Comparison of ENCODE assay signal across 25 cellular contexts in the genomic region with DNA sequence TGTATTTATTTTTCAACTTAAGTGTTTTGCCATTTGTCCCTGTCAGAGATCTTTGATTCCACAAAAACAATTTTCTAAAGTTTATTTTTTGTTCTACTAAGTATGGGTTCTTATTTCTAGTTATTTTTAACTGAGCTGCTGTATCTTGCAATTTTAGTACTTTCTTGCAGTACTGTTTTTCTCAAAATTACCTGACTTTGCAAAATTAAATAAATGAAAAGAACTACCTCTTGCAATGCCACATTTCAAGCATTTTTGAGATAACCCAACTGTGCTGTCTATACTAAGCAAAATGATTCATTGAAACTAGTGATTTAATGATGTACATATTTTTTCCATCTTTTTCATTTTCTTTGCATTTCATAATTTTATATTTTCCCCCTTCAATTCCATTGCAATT.
DNase-seq lines count a peak whose midpoint lies in the region; ATAC-seq, FAIRE-seq and TF ChIP-seq lines count a peak whose summit lies in the region.
"Had no signal": no experiment of that assay in that cellular context is flagged by ENCODE, and none has a peak within 500 bp of the region (broad histone marks: within the 10 kb centered on the region; RNA-seq: fewer than 3 reads in every experiment).

No MANE protein-coding gene starts in this region.

- no peaks in the 10 kb centered on the region for H3K9me1 ChIP-seq in IMR-90 (ENCODE audit: insufficient read depth, low read length)

- POLR2A ChIA-PET in HepG2 (lab: Yijun Ruan, JAX) (no interaction called here), IMR-90 (lab: Charles Lee; ENCODE audit: unreplicated experiment) (no interaction called here), Caco-2 (lab: Charles Lee) (no interaction called here)

- H3K4ac ChIP-seq in IMR-90 (ENCODE audit: low read depth, low read length), result no peak overlapping the region

- TF ChIP-seq EP300 in HepG2 (IDR thresholded peaks at IDR 0.05; ENCODE audit: low read depth in 2 of 2, low read length in 2 of 2), result no peak
- no peak for TF ChIP-seq EP300 in HepG2 (CRISPR knock-in tag; IDR thresholded peaks at IDR 0.05; ENCODE audit: borderline replicate concordance)

- dilution Hi-C loops in IMR-90 (cut with HindIII; ENCODE audit: low sequenced_read_pairs, unreplicated experiment), result no loop called here

- no peak overlapping the region for H2AK9ac ChIP-seq in IMR-90 (replicated peaks; ENCODE audit: low read depth, low read length, poor library complexity)

- H4K20me1 ChIP-seq in HepG2 (ENCODE audit: insufficient read depth, low read length) (no peaks in the 10 kb centered on the region), IMR-90 (ENCODE audit: insufficient read depth, low read length) (no peaks in the 10 kb centered on the region)
- H4K20me1 ChIP-seq: BLaER1 had no signal

- H3K27me3 ChIP-seq in HepG2 (ENCODE audit: control insufficient read depth in 1 of 2, insufficient read depth in 2 of 2, low read length in 2 of 2) (no peaks in the 10 kb centered on the region), right lobe of liver (no peaks in the 10 kb centered on the region), IMR-90 (ENCODE audit: control insufficient read depth, insufficient read depth, low read length) (no peaks in the 10 kb centered on the region), Caco-2 (replicated peaks; ENCODE audit: control insufficient read depth, insufficient read depth, low read length) (no peaks in the 10 kb centered on the region)
- H3K27me3 ChIP-seq: BE2C, BLaER1 had no signal

- H3K4me1 ChIP-seq in HepG2 (ENCODE audit: insufficient read depth, low read length) (no peaks in the 10 kb centered on the region), right lobe of liver (no peaks in the 10 kb centered on the region), IMR-90 (ENCODE audit: control insufficient read depth, insufficient read depth, low read length) (no peaks in the 10 kb centered on the region), Caco-2 (no peaks in the 10 kb centered on the region)
- H3K4me1 ChIP-seq: BE2C, BLaER1 had no signal

- no TSS peak for BruUV-seq in HepG2 (replicated peaks; lab: Mats Ljungman, UMichigan)
- BruUV-seq in IMR-90 (replicated peaks; lab: Mats Ljungman, UMichigan), result no TSS peak
- no TSS peak for BruUV-seq in Caco-2 (replicated peaks; lab: Mats Ljungman, UMichigan)

- no peaks in the 10 kb centered on the region for H3K79me2 ChIP-seq in HepG2 (ENCODE audit: insufficient read depth, low read length)

- H3K56ac ChIP-seq in IMR-90 (ENCODE audit: extremely low read depth, insufficient read depth, low read length), result no peak overlapping the region

- no peaks in the 10 kb centered on the region for H3K36me3 ChIP-seq in HepG2 (replicated peaks in 1 of 2; ENCODE audit: control insufficient read depth in 1 of 2, insufficient read depth in 2 of 2, low read length in 2 of 2)
- H3K36me3 ChIP-seq in right lobe of liver, result no peaks in the 10 kb centered on the region
- no peaks in the 10 kb centered on the region for H3K36me3 ChIP-seq in IMR-90 (ENCODE audit: control insufficient read depth, insufficient read depth, low read length)
- H3K36me3 ChIP-seq in Caco-2 (ENCODE audit: control insufficient read depth, insufficient read depth, low read length), result no peaks in the 10 kb centered on the region
- H3K36me3 ChIP-seq: BE2C, BLaER1 had no signal

- no peak overlapping the region for H2BK15ac ChIP-seq in IMR-90 (ENCODE audit: low read depth, low read length)

- no peak overlapping the region for H3K4me2 ChIP-seq in HepG2 (ENCODE audit: low read depth, low read length)
- no peak overlapping the region for H3K4me2 ChIP-seq in IMR-90 (ENCODE audit: low read depth, low read length)
- H3K4me2 ChIP-seq: BLaER1 had no signal

- H2BK20ac ChIP-seq in IMR-90 (ENCODE audit: low read depth, low read length), result no peak overlapping the region

- no peak overlapping the region for H3K27ac Mint-ChIP-seq in Caco-2 (ENCODE audit: unreplicated experiment)
- H3K27ac Mint-ChIP-seq: CD14-positive monocyte; CD4-positive, alpha-beta memory T cell; CD4-positive, CD25-positive, alpha-beta regulatory T cell; CD8-positive, alpha-beta memory T cell had no signal

- no peaks in the 10 kb centered on the region for H3K4me1 Mint-ChIP-seq in Caco-2 (ENCODE audit: low read depth, unreplicated experiment)
- H3K4me1 Mint-ChIP-seq: CD14-positive monocyte; CD4-positive, alpha-beta memory T cell; CD4-positive, CD25-positive, alpha-beta regulatory T cell; CD8-positive, alpha-beta memory T cell had no signal

- no peak overlapping the region for H3K4me3 Mint-ChIP-seq in Caco-2 (ENCODE audit: unreplicated experiment)
- H3K4me3 Mint-ChIP-seq: CD14-positive monocyte; CD4-positive, alpha-beta memory T cell; CD4-positive, CD25-positive, alpha-beta regulatory T cell; CD8-positive, alpha-beta memory T cell had no signal

- in situ Hi-C loops in HepG2 (cut with HindIII; ENCODE audit: extremely low pct_ligation_motif_present, low pct_unique_long_range_greater_than_20kb), result no loop called here
- in situ Hi-C loops in IMR-90 (cut with MboI; ENCODE audit: low sequenced_read_pairs), result no loop called here

- H4K8ac ChIP-seq in IMR-90 (ENCODE audit: low read depth in 2 of 2, low read length in 2 of 2), result no peak overlapping the region

- H2AFZ ChIP-seq in HepG2 (ENCODE audit: low read length) (no peak overlapping the region), IMR-90 (replicated peaks; ENCODE audit: low read length, poor library complexity) (no peak overlapping the region)

- no peaks in the 10 kb centered on the region for H3K36me3 Mint-ChIP-seq in Caco-2 (ENCODE audit: insufficient read depth, unreplicated experiment)
- H3K36me3 Mint-ChIP-seq: CD14-positive monocyte; CD4-positive, alpha-beta memory T cell; CD4-positive, CD25-positive, alpha-beta regulatory T cell; CD8-positive, alpha-beta memory T cell had no signal

- intact Hi-C loops in HepG2 (cut with micrococcal nuclease; ENCODE audit: unreplicated experiment), result no loop called here
- intact Hi-C loops in right lobe of liver (cut with DNase I), result no loop called here
- intact Hi-C loops in IMR-90 (cut with micrococcal nuclease), result no loop called here
- intact Hi-C loops in Caco-2 (cut with micrococcal nuclease; ENCODE audit: unreplicated experiment), result no loop called here

- H3K27me3 Mint-ChIP-seq in Caco-2 (ENCODE audit: insufficient read depth, unreplicated experiment), result no peaks in the 10 kb centered on the region
- H3K27me3 Mint-ChIP-seq: CD4-positive, alpha-beta memory T cell; CD4-positive, CD25-positive, alpha-beta regulatory T cell; CD8-positive, alpha-beta memory T cell had no signal

- H4K5ac ChIP-seq in IMR-90 (ENCODE audit: low read depth, low read length), result no peak overlapping the region

- no peaks in the 10 kb centered on the region for H3K9me3 Mint-ChIP-seq in Caco-2 (ENCODE audit: unreplicated experiment)

- FAIRE-seq in HepG2 (lab: Jason Lieb, UNC), result no peak
- FAIRE-seq: GM12878, GM12892, GM19239 had no signal

- no peaks in the 10 kb centered on the region for H3K79me1 ChIP-seq in IMR-90 (ENCODE audit: low read depth in 1 of 2, low read length in 2 of 2)

- DNase-seq in HepG2 (ENCODE audit: low spot score) (no peak), right lobe of liver (no peak), IMR-90 (no peak), Caco-2 (no peak)
- DNase-seq: ACHN; BE2C; C1 segment of cervical spinal cord; CD4-positive, alpha-beta memory T cell; CD4-positive, CD25-positive, alpha-beta regulatory T cell; CD8-positive, alpha-beta memory T cell; COR-L47; DMS 273 treated with DMSO at 0.1 percent for 48 hours; DMS153; DMS53; DMS79; DND-41; EL; GDM1 had no signal

- no peak overlapping the region for H3K27ac ChIP-seq in HepG2 (ENCODE audit: extremely low read length, insufficient read depth, low read length)
- H3K27ac ChIP-seq in right lobe of liver, result no peak overlapping the region
- no peak overlapping the region for H3K27ac ChIP-seq in IMR-90 (ENCODE audit: insufficient read depth, low read length)
- H3K27ac ChIP-seq: 22Rv1, BLaER1 had no signal

- no peak overlapping the region for H3K4me3 ChIP-seq in HepG2 (replicated peaks in 1 of 3; ENCODE audit: insufficient read depth in 1 of 3, low read depth in 2 of 3, low read length in 3 of 3)
- no peak overlapping the region for H3K4me3 ChIP-seq in right lobe of liver
- no peak overlapping the region for H3K4me3 ChIP-seq in IMR-90 (ENCODE audit: insufficient read depth, low read depth, low read length)
- no peak overlapping the region for H3K4me3 ChIP-seq in Caco-2 (ENCODE audit: low read depth, low read length)
- H3K4me3 ChIP-seq: BLaER1, GM12878 had no signal

- TF ChIP-seq RAD21 in HepG2 (CRISPR knock-in tag; IDR thresholded peaks at IDR 0.05) (no peak), IMR-90 (IDR thresholded peaks at IDR 0.05; ENCODE audit: low read length) (no peak)

- CTCF ChIA-PET in HepG2 (lab: Yijun Ruan, JAX; ENCODE audit: low intra/inter-chr PET ratio, low total read pairs) (no interaction called here), IMR-90 (lab: Yijun Ruan, JAX) (no interaction called here), Caco-2 (lab: Charles Lee) (no interaction called here)

- no peak overlapping the region for H4K91ac ChIP-seq in IMR-90 (ENCODE audit: insufficient read depth, low read depth, low read length)

- H3K23ac ChIP-seq in IMR-90 (ENCODE audit: low read depth, low read length), result no peak overlapping the region

- H2AK5ac ChIP-seq in IMR-90 (ENCODE audit: low read depth, low read length), result no peak overlapping the region

- H3K9ac ChIP-seq in HepG2 (ENCODE audit: insufficient read depth, low read depth, low read length) (no peak overlapping the region), IMR-90 (ENCODE audit: low read depth, low read length) (no peak overlapping the region)
- H3K9ac ChIP-seq: BLaER1 had no signal

- ATAC-seq in HepG2, result no peak
- ATAC-seq in right lobe of liver, result no peak
- ATAC-seq in IMR-90 (ENCODE audit: low read depth), result no peak
- no peak for ATAC-seq in HG02678 (IDR thresholded peaks at IDR 0.05; ENCODE audit: unreplicated experiment)

- no peak overlapping the region for H3K14ac ChIP-seq in IMR-90 (replicated peaks; ENCODE audit: low read depth, low read length)

- H2BK5ac ChIP-seq in IMR-90 (ENCODE audit: low read depth, low read length, poor library complexity, severe bottlenecking), result no peak overlapping the region

- H2BK120ac ChIP-seq in IMR-90 (ENCODE audit: low read depth, low read length), result no peak overlapping the region

- H3K18ac ChIP-seq in IMR-90 (ENCODE audit: low read depth, low read length), result no peak overlapping the region

- H3K9me3 ChIP-seq in HepG2 (ENCODE audit: low read length) (no peaks in the 10 kb centered on the region; the same call in 1 of the 2 replicates), right lobe of liver (no peaks in the 10 kb centered on the region), IMR-90 (ENCODE audit: control insufficient read depth, insufficient read depth, low read length) (no peaks in the 10 kb centered on the region), Caco-2 (no peaks in the 10 kb centered on the region)
- H3K9me3 ChIP-seq: BE2C, BLaER1 had no signal

- TF ChIP-seq CTCF in HepG2 (CRISPR knock-in tag; IDR thresholded peaks at IDR 0.05) (no peak), right lobe of liver (IDR thresholded peaks at IDR 0.05) (no peak), IMR-90 (conservative IDR thresholded peaks at IDR 0.05; ENCODE audit: low read depth, low read length) (no peak), Caco-2 (IDR thresholded peaks at IDR 0.05; ENCODE audit: insufficient read depth in 1 of 2, low read depth in 1 of 2, low read length in 1 of 2, severe bottlenecking in 1 of 2, unreplicated experiment in 1 of 2) (no peak)

- TF ChIP-seq POLR2A in HepG2 (IDR thresholded peaks at IDR 0.05; ENCODE audit: insufficient read depth in 1 of 2, low read depth in 2 of 2, low read length in 2 of 2), result no peak
- TF ChIP-seq POLR2A in right lobe of liver (IDR thresholded peaks at IDR 0.05), result no peak
- no peak for TF ChIP-seq POLR2A in IMR-90 (IDR thresholded peaks at IDR 0.05; ENCODE audit: low read depth, low read length)
